Comparison of ENCODE assay signal across 36 cellular contexts in genomic region chr1:210352575-210352974, GRCh38.
"Had no signal": no experiment of that assay in that cellular context is flagged by ENCODE, and none has a peak within 500 bp of the region (broad histone marks: within the 10 kb centered on the region; RNA-seq: fewer than 3 reads in every experiment).

No MANE protein-coding gene starts in this region.

- H3K9me3 Mint-ChIP-seq: activated CD4-positive, alpha-beta memory T cell treated with anti-CD3 and anti-CD28 coated beads for 36 hours; activated CD4-positive, alpha-beta T cell treated with anti-CD3 and anti-CD28 coated beads, Interleukin-2, amount 10 ng/mL, durations not matched to agents 24 days and 14 days; activated naive CD4-positive, alpha-beta T cell treated with anti-CD3 and anti-CD28 coated beads for 36 hours; activated naive CD4-positive, alpha-beta T cell treated with anti-CD3 and anti-CD28 coated beads, Interleukin-2, amount 50 U/mL, for 72 hours; activated naive CD8-positive, alpha-beta T cell treated with anti-CD3 and anti-CD28 coated beads, Interleukin-2, amount 10 ng/mL, durations not matched to agents 7 days and 5 days; activated T-helper 1 cell treated with anti-CD3 and anti-CD28 coated beads, Interleukin-12 subunit alpha, Interleukin-12 subunit beta, Interleukin-2, Interleukin-4 antibody, amounts not matched to agents 30 ng/mL and 10 ng/mL and 1 ng/mL, durations not matched to agents 14 hours and 24 hours and 36 hours; activated T-helper 2 cell treated with anti-CD3 and anti-CD28 coated beads, Interferon-gamma antibody, Interleukin-2, Interleukin-4, amounts not matched to agents 10 μg/mL and 5 μg/mL and 100 μg/mL, durations not matched to agents 14 hours and 24 hours and 36 hours; central memory CD8-positive, alpha-beta T cell; dendritic cell treated with granulocyte-macrophage colony-stimulating factor and Interleukin-4, amounts not matched to agents 40 ng/mL and 50 ng/mL, for 4 days; effector memory CD8-positive, alpha-beta T cell; T-helper 2 cell treated with Interferon-gamma antibody and Interleukin-4, amounts not matched to agents 5 μg/mL and 100 μg/mL, for 36 hours had no signal

- DNase-seq: activated CD4-positive, alpha-beta memory T cell treated with anti-CD3 and anti-CD28 coated beads for 36 hours; activated CD4-positive, alpha-beta T cell treated with anti-CD3 and anti-CD28 coated beads for 36 hours; activated CD4-positive, alpha-beta T cell treated with anti-CD3 and anti-CD28 coated beads, Interleukin-2, amount 10 ng/mL, durations not matched to agents 24 days and 14 days; activated CD4-positive, CD25-positive, alpha-beta regulatory T cell; activated CD4-positive, CD25-positive, alpha-beta regulatory T cell treated with anti-CD3 and anti-CD28 coated beads, Interleukin-2, amount 50 U/mL, for 72 hours; activated CD8-positive, alpha-beta memory T cell treated with anti-CD3 and anti-CD28 coated beads, Interleukin-2, amount 10 ng/mL, durations not matched to agents 7 days and 5 days; activated CD8-positive, alpha-beta memory T cell treated with anti-CD3 and anti-CD28 coated beads, Interleukin-2, amount 50 U/mL, for 4 hours; activated CD8-positive, alpha-beta T cell treated with anti-CD3 and anti-CD28 coated beads, Interleukin-2, amount 10 ng/mL, durations not matched to agents 7 days and 5 days; activated effector memory CD4-positive, alpha-beta T cell treated with anti-CD3 and anti-CD28 coated beads, Interleukin-2, amount 50 U/mL, for 16 hours; activated naive CD4-positive, alpha-beta T cell treated with anti-CD3 and anti-CD28 coated beads for 36 hours; activated naive CD8-positive, alpha-beta T cell treated with anti-CD3 and anti-CD28 coated beads, Interleukin-2, amount 10 ng/mL, durations not matched to agents 7 days and 5 days; activated T-cell treated with anti-CD3 and anti-CD28 coated beads, Interleukin-2, amount 50 U/mL, for 1 hour; activated T-cell treated with anti-CD3 and anti-CD28 coated beads, Interleukin-2, amount 50 U/mL, for 48 hours; dorsolateral prefrontal cortex; effector memory CD8-positive, alpha-beta T cell; esophagus squamous epithelium; foreskin melanocyte; T-helper 1 cell; T-helper 17 cell; T1000; WERI-Rb-1 had no signal

- H3K9me3 ChIP-seq: ascending aorta, breast epithelium, esophagus squamous epithelium, gastroesophageal sphincter had no signal

- H3K4me1 ChIP-seq: ascending aorta, breast epithelium, esophagus squamous epithelium, gastroesophageal sphincter had no signal

- H3K4me1 Mint-ChIP-seq: activated CD4-positive, alpha-beta T cell treated with anti-CD3 and anti-CD28 coated beads for 36 hours; activated CD8-positive, alpha-beta memory T cell treated with anti-CD3 and anti-CD28 coated beads, Interleukin-2, amount 10 ng/mL, durations not matched to agents 7 days and 5 days had no signal

- H3K36me3 Mint-ChIP-seq: activated CD4-positive, alpha-beta memory T cell treated with anti-CD3 and anti-CD28 coated beads for 36 hours; activated CD8-positive, alpha-beta memory T cell treated with anti-CD3 and anti-CD28 coated beads, Interleukin-2, amount 10 ng/mL, durations not matched to agents 7 days and 5 days; activated naive CD4-positive, alpha-beta T cell treated with anti-CD3 and anti-CD28 coated beads, Interleukin-2, amount 50 U/mL, for 72 hours; activated naive CD8-positive, alpha-beta T cell treated with anti-CD3 and anti-CD28 coated beads, Interleukin-2, amount 10 ng/mL, durations not matched to agents 7 days and 5 days had no signal

- H3K27ac Mint-ChIP-seq: activated CD4-positive, alpha-beta memory T cell treated with anti-CD3 and anti-CD28 coated beads for 36 hours; activated CD4-positive, alpha-beta T cell treated with anti-CD3 and anti-CD28 coated beads for 36 hours; activated CD4-positive, alpha-beta T cell treated with anti-CD3 and anti-CD28 coated beads, Interleukin-2, amount 10 ng/mL, durations not matched to agents 24 days and 14 days; activated CD8-positive, alpha-beta memory T cell treated with anti-CD3 and anti-CD28 coated beads, Interleukin-2, amount 10 ng/mL, durations not matched to agents 7 days and 5 days; activated CD8-positive, alpha-beta T cell treated with anti-CD3 and anti-CD28 coated beads, Interleukin-2, amount 10 ng/mL, durations not matched to agents 7 days and 5 days; activated naive CD4-positive, alpha-beta T cell treated with anti-CD3 and anti-CD28 coated beads for 36 hours; activated naive CD4-positive, alpha-beta T cell treated with anti-CD3 and anti-CD28 coated beads, Interleukin-2, amount 50 U/mL, for 72 hours; activated naive CD8-positive, alpha-beta T cell treated with anti-CD3 and anti-CD28 coated beads, Interleukin-2, amount 10 ng/mL, durations not matched to agents 7 days and 5 days; activated T-helper 1 cell treated with anti-CD3 and anti-CD28 coated beads, Interleukin-12 subunit alpha, Interleukin-12 subunit beta, Interleukin-2, Interleukin-4 antibody, amounts not matched to agents 30 ng/mL and 10 ng/mL and 1 ng/mL, durations not matched to agents 14 hours and 24 hours and 36 hours; activated T-helper 2 cell treated with anti-CD3 and anti-CD28 coated beads, Interferon-gamma antibody, Interleukin-2, Interleukin-4, amounts not matched to agents 10 μg/mL and 5 μg/mL and 100 μg/mL, durations not matched to agents 14 hours and 24 hours and 36 hours; brain; dendritic cell treated with granulocyte-macrophage colony-stimulating factor and Interleukin-4, amounts not matched to agents 40 ng/mL and 50 ng/mL, for 4 days; effector memory CD8-positive, alpha-beta T cell; T-helper 17 cell; T-helper 2 cell treated with Interferon-gamma antibody and Interleukin-4, amounts not matched to agents 5 μg/mL and 100 μg/mL, for 36 hours had no signal

- H3K36me3 ChIP-seq: ascending aorta, breast epithelium, cardiac muscle cell had no signal

- H3K4me3 ChIP-seq: ascending aorta, breast epithelium, cardiac muscle cell, coronary artery, dorsolateral prefrontal cortex, esophagus squamous epithelium, gastroesophageal sphincter had no signal

- H3K27me3 Mint-ChIP-seq: activated CD4-positive, alpha-beta memory T cell treated with anti-CD3 and anti-CD28 coated beads for 36 hours; activated CD4-positive, alpha-beta T cell treated with anti-CD3 and anti-CD28 coated beads for 36 hours; brain; central memory CD8-positive, alpha-beta T cell; dendritic cell treated with granulocyte-macrophage colony-stimulating factor and Interleukin-4, amounts not matched to agents 40 ng/mL and 50 ng/mL, for 4 days; effector memory CD8-positive, alpha-beta T cell; T-helper 17 cell had no signal

- FAIRE-seq: endometrium, endothelial cell of umbilical vein had no signal

- ATAC-seq: activated CD4-positive, alpha-beta T cell treated with anti-CD3 and anti-CD28 coated beads for 36 hours; activated CD8-positive, alpha-beta memory T cell treated with anti-CD3 and anti-CD28 coated beads, Interleukin-2, amount 10 ng/mL, durations not matched to agents 7 days and 5 days; activated CD8-positive, alpha-beta T cell treated with anti-CD3 and anti-CD28 coated beads, Interleukin-2, amount 10 ng/mL, durations not matched to agents 7 days and 5 days; activated naive CD4-positive, alpha-beta T cell treated with anti-CD3 and anti-CD28 coated beads, Interleukin-2, amount 50 U/mL, for 72 hours; effector memory CD8-positive, alpha-beta T cell; gastroesophageal sphincter; T-helper 17 cell had no signal

- H3K27me3 ChIP-seq: ascending aorta, breast epithelium, cardiac muscle cell, dorsolateral prefrontal cortex, esophagus squamous epithelium, gastroesophageal sphincter had no signal

- H3K4me3 Mint-ChIP-seq: activated CD4-positive, alpha-beta memory T cell treated with anti-CD3 and anti-CD28 coated beads for 36 hours; activated CD4-positive, alpha-beta T cell treated with anti-CD3 and anti-CD28 coated beads for 36 hours; activated CD4-positive, alpha-beta T cell treated with anti-CD3 and anti-CD28 coated beads, Interleukin-2, amount 10 ng/mL, durations not matched to agents 24 days and 14 days; activated CD8-positive, alpha-beta memory T cell treated with anti-CD3 and anti-CD28 coated beads, Interleukin-2, amount 10 ng/mL, durations not matched to agents 7 days and 5 days; activated CD8-positive, alpha-beta T cell treated with anti-CD3 and anti-CD28 coated beads, Interleukin-2, amount 10 ng/mL, durations not matched to agents 7 days and 5 days; activated naive CD4-positive, alpha-beta T cell treated with anti-CD3 and anti-CD28 coated beads for 36 hours; activated naive CD8-positive, alpha-beta T cell treated with anti-CD3 and anti-CD28 coated beads, Interleukin-2, amount 10 ng/mL, durations not matched to agents 7 days and 5 days; activated T-helper 1 cell treated with anti-CD3 and anti-CD28 coated beads, Interleukin-12 subunit alpha, Interleukin-12 subunit beta, Interleukin-2, Interleukin-4 antibody, amounts not matched to agents 30 ng/mL and 10 ng/mL and 1 ng/mL, durations not matched to agents 14 hours and 24 hours and 36 hours; brain; central memory CD8-positive, alpha-beta T cell; dendritic cell treated with granulocyte-macrophage colony-stimulating factor and Interleukin-4, amounts not matched to agents 40 ng/mL and 50 ng/mL, for 4 days; effector memory CD8-positive, alpha-beta T cell; T-helper 17 cell; T-helper 2 cell treated with Interferon-gamma antibody and Interleukin-4, amounts not matched to agents 5 μg/mL and 100 μg/mL, for 36 hours had no signal

- H3K27ac ChIP-seq: ascending aorta, breast epithelium, cardiac muscle cell, coronary artery, dorsolateral prefrontal cortex, epithelial cell of prostate, esophagus squamous epithelium, gastroesophageal sphincter, WERI-Rb-1 had no signal
